Comparison of ENCODE assay signal across 7 cellular contexts in genomic region chr5:111158105-111158744, GRCh38.
DNase-seq lines count a peak whose midpoint lies in the region; ATAC-seq, FAIRE-seq and TF ChIP-seq lines count a peak whose summit lies in the region.

No MANE protein-coding gene starts in this region.

- ATAC-seq in HG02678 (IDR thresholded peaks at IDR 0.05; ENCODE audit: unreplicated experiment), result peak; percentile 79

- no peak overlapping the region for H3K27ac ChIP-seq in caudate nucleus (ENCODE audit: low read depth, low read length)

- DNase-seq in GM12891 (ENCODE audit: insufficient read length, low spot score), result peak; percentile 18
- DNase-seq in NCI-H2107 treated with DMSO at 0.1 percent for 48 hours (lab: John Stamatoyannopoulos, UW; ENCODE audit: unreplicated experiment), result peak; percentile 33
- peak; percentile 50 to 80 (median 60) for DNase-seq in activated CD4-positive, CD25-positive, alpha-beta regulatory T cell (lab: John Stamatoyannopoulos, UW)
- DNase-seq in caudate nucleus (lab: John Stamatoyannopoulos, UW), result peak in 51 of 61 donors; percentile 0 to 95 (median 46)
- peak; percentile 88 for DNase-seq in left kidney (ENCODE audit: low read depth, low spot score)
- DNase-seq in stimulated activated CD4-positive, alpha-beta T cell treated with anti-CD3 and anti-CD28 coated beads, Interleukin-4, amount 100 ng/mL, for 4 hours, result peak; percentile 71 to 73

- FAIRE-seq in GM12891 (lab: Jason Lieb, UNC), result peak; percentile 98

- TF ChIP-seq POLR2A in GM12891 (IDR thresholded peaks at IDR 0.05; ENCODE audit: low read depth, low read length), result no peak

TF ChIP-seq in GM12891, 5 proteins besides CTCF, POLR2A, EP300 and RAD21:
- no peak for TF ChIP-seq SPI1 (IDR thresholded peaks at IDR 0.05; ENCODE audit: low read depth, low read length)
- no peak for TF ChIP-seq TAF1 (IDR thresholded peaks at IDR 0.05; ENCODE audit: low read depth, low read length)
- TF ChIP-seq PAX5 (IDR thresholded peaks at IDR 0.05; ENCODE audit: insufficient read depth, low read length, severe bottlenecking), result no peak
- TF ChIP-seq POLR2AphosphoS5 (IDR thresholded peaks at IDR 0.05; ENCODE audit: low read depth, low read length), result no peak

Comparison
In these comparisons a context has a peak if more than half of its experiments do, and no peak if none do; other contexts are left out.
1. DNase-seq: peak in every context shown above with its lines; median percentile 88 in left kidney; 72 in stimulated activated CD4-positive, alpha-beta T cell treated with anti-CD3 and anti-CD28 coated beads, Interleukin-4, amount 100 ng/mL, for 4 hours; 60 in activated CD4-positive, CD25-positive, alpha-beta regulatory T cell; 46 in caudate nucleus; 33 in NCI-H2107 treated with DMSO at 0.1 percent for 48 hours; 18 in GM12891.